In genomic region chr3:104519968-104520655, GRCh38 we compare ENCODE assay signal across 9 cellular contexts.
DNase-seq lines count a peak whose midpoint lies in the region; ATAC-seq and TF ChIP-seq lines count a peak whose summit lies in the region.
"Had no signal": no experiment of that assay in that cellular context is flagged by ENCODE, and none has a peak within 500 bp of the region (broad histone marks: within the 10 kb centered on the region; RNA-seq: fewer than 3 reads in every experiment).

No MANE protein-coding gene starts in this region.

- no peak for DNase-seq in naive B cell
- DNase-seq in aorta = no peak
- DNase-seq in NCI-H526 treated with DMSO at 0.1 percent for 48 hours (lab: John Stamatoyannopoulos, UW) = no peak
- DNase-seq in GOT3 (lab: John Stamatoyannopoulos, UW) = no peak
- DNase-seq: stomach had no signal

- H3K36me3 ChIP-seq in KMS-11 (ENCODE audit: insufficient read depth) (no peaks in the 10 kb centered on the region), aorta (ENCODE audit: control insufficient read depth in 1 of 2, insufficient read depth in 2 of 2, low read length in 1 of 2) (no peaks in the 10 kb centered on the region)
- H3K36me3 ChIP-seq: stomach had no signal

- H3K27ac ChIP-seq in KMS-11 = no peak overlapping the region; the same call in 1 of the 2 replicates
- peak overlapping the region in 1 of 2 donors; percentile 89 for H3K27ac ChIP-seq in aorta (ENCODE audit: low read depth in 1 of 2, low read length in 2 of 2)

- H3K4me1 Mint-ChIP-seq in naive B cell = peaks cover 37 to 49% (median 44%) of the 10 kb centered on the region in 3 donors

- peak overlapping the region; percentile 37 for H3K4me2 ChIP-seq in KMS-11

- H3K9ac ChIP-seq in KMS-11 = no peak overlapping the region

- H3K27me3 Mint-ChIP-seq in naive B cell = no peaks in the 10 kb centered on the region

- H3K4me1 ChIP-seq in KMS-11 (ENCODE audit: low read depth, poor library complexity, severe bottlenecking) (peaks cover 63% of the 10 kb centered on the region), aorta (ENCODE audit: control insufficient read depth in 1 of 2, insufficient read depth in 2 of 2, low read length in 2 of 2) (peaks cover 3 to 4% of the 10 kb centered on the region in 2 donors)
- H3K4me1 ChIP-seq: stomach had no signal

- H3K4me3 Mint-ChIP-seq in naive B cell = peak overlapping the region in 7 of 8 donors; percentile 10 to 85 (median 65)

- H3K36me3 Mint-ChIP-seq in naive B cell = no peaks in the 10 kb centered on the region

- H3K27me3 ChIP-seq in KMS-11 (ENCODE audit: insufficient read depth, low read depth) (no peaks in the 10 kb centered on the region), aorta (ENCODE audit: control insufficient read depth in 1 of 2, insufficient read depth in 2 of 2, low read length in 1 of 2) (no peaks in the 10 kb centered on the region)
- H3K27me3 ChIP-seq: stomach had no signal

- 5 to 8% methylated on average over 3 of the region's 3 CpGs for WGBS in aorta, 2 donors

- intact Hi-C loops in aorta (cut with DNase I) = no loop called here

- H3K79me2 ChIP-seq in KMS-11 (ENCODE audit: insufficient read depth, low read depth) = no peaks in the 10 kb centered on the region

- no peak overlapping the region for H2AFZ ChIP-seq in KMS-11 (ENCODE audit: low read depth)

- no peak for TF ChIP-seq CTCF in KMS-11 (conservative IDR thresholded peaks at IDR 0.05; ENCODE audit: low read depth, low read length)

- H3K9me3 Mint-ChIP-seq in naive B cell = no peaks in the 10 kb centered on the region

- H3K27ac Mint-ChIP-seq in naive B cell = peak overlapping the region; percentile 67 to 93 (median 76)

- no peaks in the 10 kb centered on the region for H4K20me1 ChIP-seq in KMS-11 (ENCODE audit: insufficient read depth)

- peak; percentile 33 for ATAC-seq in GM18909 (IDR thresholded peaks at IDR 0.05; ENCODE audit: poor library complexity, unreplicated experiment)
- ATAC-seq in HG02642 (IDR thresholded peaks at IDR 0.05; ENCODE audit: poor library complexity, unreplicated experiment) = peak; percentile 36
- peak in 1 of 2 donors; percentile 55 for ATAC-seq in naive B cell (ENCODE audit: low read depth in 2 of 2)
- ATAC-seq in esophagus mucosa = no peak
- no peak for ATAC-seq in aorta (ENCODE audit: low FRiP score)

- no peaks in the 10 kb centered on the region for H3K9me3 ChIP-seq in aorta (ENCODE audit: control insufficient read depth, low read length)
- H3K9me3 ChIP-seq: stomach had no signal

- H3K4me3 ChIP-seq in KMS-11 (IDR thresholded peaks at IDR 0.05; ENCODE audit: insufficient read depth, low read depth, low read length) (no peak overlapping the region), aorta (ENCODE audit: low read length in 2 of 2) (no peak overlapping the region)
- H3K4me3 ChIP-seq: stomach had no signal

Comparison
In these comparisons a context has a peak if more than half of its experiments do, and no peak if none do; other contexts are left out.
1. ATAC-seq: peak in GM18909 (single experiment) and HG02642 (single experiment); none in esophagus mucosa (single experiment) and aorta (single experiment).